2 cellular contexts compared by ENCODE assay signal in genomic region chr10:79744844-79745243, GRCh38. TPM values are rescaled to one million over a fixed set of nuclear protein-coding genes. Genes with fewer than 3 reads are reported as not detected.
"Had no signal": no experiment of that assay in that cellular context is flagged by ENCODE, and none has a peak within 500 bp of the region (broad histone marks: within the 10 kb centered on the region; RNA-seq: fewer than 3 reads in every experiment).

No MANE protein-coding gene starts in this region.

RNA-seq across cellular contexts. Expression of gene NUTM2B, which starts 41.8 kb away (rescaled TPM):
- total RNA-seq: kidney epithelial cell had no signal
- polyA plus RNA-seq: smooth muscle cell had no signal
